In genomic region chr1:13829152-13829769, GRCh38 we compare ENCODE assay signal across 13 cellular contexts.
A peak's percentile ranks its signal among the peaks of the same experiment; 100 is the strongest.
DNase-seq lines count a peak whose midpoint lies in the region; ATAC-seq and TF ChIP-seq lines count a peak whose summit lies in the region.
"Had no signal": no experiment of that assay in that cellular context is flagged by ENCODE, and none has a peak within 500 bp of the region (broad histone marks: within the 10 kb centered on the region; RNA-seq: fewer than 3 reads in every experiment).

No MANE protein-coding gene starts in this region.

- H3K36me3 Mint-ChIP-seq in activated naive CD8-positive, alpha-beta T cell treated with anti-CD3 and anti-CD28 coated beads for 36 hours, result peaks cover 2% of the 10 kb centered on the region
- H3K36me3 Mint-ChIP-seq in activated naive CD8-positive, alpha-beta T cell treated with anti-CD3 and anti-CD28 coated beads, Interleukin-2, amount 50 U/mL, for 24 hours (ENCODE audit: low read depth), result no peaks in the 10 kb centered on the region
- H3K36me3 Mint-ChIP-seq: natural killer cell had no signal

- H3K4me2 ChIP-seq in PC-9, result peak overlapping the region; percentile 61

- no peaks in the 10 kb centered on the region for H3K79me2 ChIP-seq in PC-9 (ENCODE audit: low read depth)

- H3K4me1 ChIP-seq in PC-9 (replicated peaks; ENCODE audit: insufficient read depth), result no peaks in the 10 kb centered on the region

- peaks cover 2% of the 10 kb centered on the region for H3K4me1 Mint-ChIP-seq in activated naive CD8-positive, alpha-beta T cell treated with anti-CD3 and anti-CD28 coated beads for 36 hours
- H3K4me1 Mint-ChIP-seq in activated naive CD8-positive, alpha-beta T cell treated with anti-CD3 and anti-CD28 coated beads, Interleukin-2, amount 50 U/mL, for 24 hours, result no peaks in the 10 kb centered on the region

- no peak for DNase-seq in activated naive CD8-positive, alpha-beta T cell treated with anti-CD3 and anti-CD28 coated beads for 36 hours
- no peak for DNase-seq in activated naive CD8-positive, alpha-beta T cell treated with anti-CD3 and anti-CD28 coated beads, Interleukin-2, amount 50 U/mL, for 24 hours
- no peak for DNase-seq in PC-9
- DNase-seq in iPS-NIHi7 (ENCODE audit: extremely low spot score), result peak; percentile 10
- peak; percentile 77 for DNase-seq in ureter (ENCODE audit: low spot score)
- no peak for DNase-seq in cerebellar cortex (ENCODE audit: low spot score)
- DNase-seq: effector CD8-positive, alpha-beta T cell; kidney glomerular epithelial cell; natural killer cell had no signal

- CTCF ChIA-PET in PC-9 (lab: Charles Lee), result no interaction called here

- H3K4me3 Mint-ChIP-seq in activated naive CD8-positive, alpha-beta T cell treated with anti-CD3 and anti-CD28 coated beads for 36 hours, result peak overlapping the region; percentile 48
- no peak overlapping the region for H3K4me3 Mint-ChIP-seq in activated naive CD8-positive, alpha-beta T cell treated with anti-CD3 and anti-CD28 coated beads, Interleukin-2, amount 50 U/mL, for 24 hours
- H3K4me3 Mint-ChIP-seq: natural killer cell had no signal

- H3K9me2 ChIP-seq in PC-9 (ENCODE audit: insufficient read depth), result no peaks in the 10 kb centered on the region

- H2AFZ ChIP-seq in PC-9, result peak overlapping the region; percentile 62; the same call in 1 of the 2 replicates

- H3K9me3 Mint-ChIP-seq in activated naive CD8-positive, alpha-beta T cell treated with anti-CD3 and anti-CD28 coated beads for 36 hours, result no peaks in the 10 kb centered on the region
- H3K9me3 Mint-ChIP-seq in activated naive CD8-positive, alpha-beta T cell treated with anti-CD3 and anti-CD28 coated beads, Interleukin-2, amount 50 U/mL, for 24 hours, result no peaks in the 10 kb centered on the region
- H3K9me3 Mint-ChIP-seq: natural killer cell had no signal

- no peaks in the 10 kb centered on the region for H3F3A ChIP-seq in PC-9 (ENCODE audit: insufficient read depth, low read depth)

- H3K36me3 ChIP-seq in PC-9 (ENCODE audit: low read depth), result no peaks in the 10 kb centered on the region
- H3K36me3 ChIP-seq: thyroid gland had no signal

- intact Hi-C loops in PC-9 (cut with micrococcal nuclease; ENCODE audit: unreplicated experiment), result no loop called here

- no peaks in the 10 kb centered on the region for H3K27me3 ChIP-seq in PC-9 (ENCODE audit: insufficient read depth, low read depth)
- H3K27me3 ChIP-seq: thyroid gland had no signal

- peak overlapping the region; percentile 14; the same call in 1 of the 2 replicates for H3K4me3 ChIP-seq in PC-9
- H3K4me3 ChIP-seq: SK-N-MC, thyroid gland had no signal

- no peak overlapping the region for H3K27ac ChIP-seq in PC-9
- H3K27ac ChIP-seq: SK-N-MC, thyroid gland had no signal

- POLR2A ChIA-PET in PC-9 (lab: Charles Lee; ENCODE audit: unreplicated experiment), result no interaction called here

- H4K20me1 ChIP-seq in PC-9 (ENCODE audit: insufficient read depth), result no peaks in the 10 kb centered on the region

- no peaks in the 10 kb centered on the region for H3K9me3 ChIP-seq in PC-9 (ENCODE audit: insufficient read depth, low read depth)
- H3K9me3 ChIP-seq: thyroid gland had no signal

- no TSS peak for BruUV-seq in PC-9 (replicated peaks; lab: Mats Ljungman, UMichigan)

- TF ChIP-seq CTCF in PC-9 (conservative IDR thresholded peaks at IDR 0.05), result peak; percentile 14; the same call in 1 of the 2 replicates

- H3K27ac Mint-ChIP-seq in activated naive CD8-positive, alpha-beta T cell treated with anti-CD3 and anti-CD28 coated beads for 36 hours, result no peak overlapping the region
- H3K27ac Mint-ChIP-seq in activated naive CD8-positive, alpha-beta T cell treated with anti-CD3 and anti-CD28 coated beads, Interleukin-2, amount 50 U/mL, for 24 hours, result no peak overlapping the region
- H3K27ac Mint-ChIP-seq: natural killer cell had no signal

- no peaks in the 10 kb centered on the region for H3K27me3 Mint-ChIP-seq in activated naive CD8-positive, alpha-beta T cell treated with anti-CD3 and anti-CD28 coated beads for 36 hours
- no peaks in the 10 kb centered on the region for H3K27me3 Mint-ChIP-seq in activated naive CD8-positive, alpha-beta T cell treated with anti-CD3 and anti-CD28 coated beads, Interleukin-2, amount 50 U/mL, for 24 hours

- no peak for ATAC-seq in activated naive CD8-positive, alpha-beta T cell treated with anti-CD3 and anti-CD28 coated beads, Interleukin-2, amount 50 U/mL, for 24 hours
- no peak for ATAC-seq in HG02763 (IDR thresholded peaks at IDR 0.05; ENCODE audit: unreplicated experiment)
- ATAC-seq in activated CD4-positive, CD25-positive, alpha-beta regulatory T cell treated with anti-CD3 and anti-CD28 coated beads, Interleukin-2, amount 50 U/mL, for 24 hours, result no peak

Comparison
In these comparisons a context has a peak if more than half of its experiments do, and no peak if none do; other contexts are left out.
1. DNase-seq: peak in iPS-NIHi7 (single experiment) and ureter (single experiment); none in activated naive CD8-positive, alpha-beta T cell treated with anti-CD3 and anti-CD28 coated beads for 36 hours (single experiment), activated naive CD8-positive, alpha-beta T cell treated with anti-CD3 and anti-CD28 coated beads, Interleukin-2, amount 50 U/mL, for 24 hours (single experiment), PC-9 (0 of 2) and cerebellar cortex (single experiment).